In the genomic region with DNA sequence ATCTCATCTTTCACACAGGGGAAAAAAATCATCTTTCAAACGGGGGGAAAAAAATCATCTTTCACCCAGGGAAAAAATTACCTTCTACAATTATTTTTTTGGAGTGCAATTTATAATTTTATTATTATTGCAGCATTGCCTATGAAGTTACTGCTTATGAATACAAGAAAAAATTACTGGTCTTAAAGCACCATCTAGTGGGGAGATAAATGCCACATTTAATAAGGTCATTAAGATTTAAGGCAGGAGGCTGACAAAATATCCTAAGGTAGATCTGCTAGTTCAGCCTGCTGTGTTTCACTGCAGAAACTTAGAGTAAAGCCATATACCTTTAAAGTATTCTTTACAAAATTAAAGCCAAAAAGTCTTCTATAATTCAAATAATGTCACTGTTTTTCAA, we compare ENCODE assay signal across 8 cellular contexts.
DNase-seq lines count a peak whose midpoint lies in the region; ATAC-seq and TF ChIP-seq lines count a peak whose summit lies in the region.

No MANE protein-coding gene starts in this region.

- H3F3A ChIP-seq in DOHH2 (ENCODE audit: control insufficient read depth, insufficient read depth), result peaks cover 43% of the 10 kb centered on the region

- peak overlapping the region; percentile 6; the same call in 1 of the 2 replicates for H3K4me3 ChIP-seq in DOHH2 (ENCODE audit: low read length)
- no peak overlapping the region for H3K4me3 ChIP-seq in neutrophil (ENCODE audit: low read depth in 1 of 2, low read length in 1 of 2)

- no peaks in the 10 kb centered on the region for H3K27me3 ChIP-seq in DOHH2 (ENCODE audit: control insufficient read depth, low read length)
- H3K27me3 ChIP-seq in neutrophil, result no peaks in the 10 kb centered on the region

- peak overlapping the region; percentile 44 for H3K4me2 ChIP-seq in DOHH2 (ENCODE audit: low read length)

- no peaks in the 10 kb centered on the region for H3K9me3 Mint-ChIP-seq in stimulated activated effector memory CD8-positive, alpha-beta T cell treated with anti-CD3 and anti-CD28 coated beads, Interleukin-12 subunit alpha, Interleukin-12 subunit beta, amount 100 ng/mL, for 72 hours

- DNase-seq in NCI-H1105 (lab: John Stamatoyannopoulos, UW) (peak; percentile 29), dedifferentiated amniotic fluid mesenchymal stem cell (ENCODE audit: extremely low spot score) (peak; percentile 81)
- DNase-seq in stimulated activated effector memory CD8-positive, alpha-beta T cell treated with anti-CD3 and anti-CD28 coated beads, Interleukin-12 subunit alpha, Interleukin-12 subunit beta, amount 100 ng/mL, for 72 hours (ENCODE audit: low spot score in 2 of 2), result no peak
- DNase-seq in stimulated activated CD4-positive, alpha-beta T cell treated with anti-CD3 and anti-CD28 coated beads, Interleukin-4, amount 100 ng/mL, for 1 hour, result no peak
- DNase-seq in stimulated activated CD4-positive, alpha-beta T cell treated with anti-CD3 and anti-CD28 coated beads, Interleukin-2, amount 100 ng/mL, for 24 hours, result no peak
- no peak for DNase-seq in activated CD4-positive, CD25-positive, alpha-beta regulatory T cell treated with anti-CD3 and anti-CD28 coated beads, Interleukin-2, amount 50 U/mL, for 72 hours

- no peak overlapping the region for H3K4me3 Mint-ChIP-seq in stimulated activated effector memory CD8-positive, alpha-beta T cell treated with anti-CD3 and anti-CD28 coated beads, Interleukin-12 subunit alpha, Interleukin-12 subunit beta, amount 100 ng/mL, for 72 hours

- H3K4me1 ChIP-seq in DOHH2 (ENCODE audit: control insufficient read depth, low read length) (peaks cover 92% of the 10 kb centered on the region), neutrophil (ENCODE audit: control insufficient read depth in 1 of 2, insufficient read depth in 1 of 2, low read depth in 1 of 2, low read length in 1 of 2) (no peaks in the 10 kb centered on the region)

- peaks cover 52% of the 10 kb centered on the region for H3K36me3 Mint-ChIP-seq in stimulated activated effector memory CD8-positive, alpha-beta T cell treated with anti-CD3 and anti-CD28 coated beads, Interleukin-12 subunit alpha, Interleukin-12 subunit beta, amount 100 ng/mL, for 72 hours

- H3K36me3 ChIP-seq in DOHH2 (ENCODE audit: control insufficient read depth, low read length) (peaks cover 95% of the 10 kb centered on the region), neutrophil (peaks cover 38% of the 10 kb centered on the region)

- no peaks in the 10 kb centered on the region; the same call in 1 of the 2 replicates for H4K20me1 ChIP-seq in DOHH2 (ENCODE audit: control insufficient read depth, insufficient read depth, low read depth, low read length)

- no peaks in the 10 kb centered on the region for H3K9me2 ChIP-seq in DOHH2 (replicated peaks; ENCODE audit: control insufficient read depth, low read length)

- peaks cover 76% of the 10 kb centered on the region for H3K79me2 ChIP-seq in DOHH2 (ENCODE audit: control insufficient read depth, low read length)

- H3K27ac Mint-ChIP-seq in stimulated activated effector memory CD8-positive, alpha-beta T cell treated with anti-CD3 and anti-CD28 coated beads, Interleukin-12 subunit alpha, Interleukin-12 subunit beta, amount 100 ng/mL, for 72 hours, result no peak overlapping the region

- H3K9me3 ChIP-seq in DOHH2 (ENCODE audit: control insufficient read depth, insufficient read depth, low read length) (no peaks in the 10 kb centered on the region), neutrophil (no peaks in the 10 kb centered on the region)

- H3K4me1 Mint-ChIP-seq in stimulated activated effector memory CD8-positive, alpha-beta T cell treated with anti-CD3 and anti-CD28 coated beads, Interleukin-12 subunit alpha, Interleukin-12 subunit beta, amount 100 ng/mL, for 72 hours, result no peaks in the 10 kb centered on the region

- ATAC-seq in stimulated activated effector memory CD8-positive, alpha-beta T cell treated with anti-CD3 and anti-CD28 coated beads, Interleukin-12 subunit alpha, Interleukin-12 subunit beta, amount 100 ng/mL, for 72 hours, result no peak

- peak; percentile 49 for TF ChIP-seq CTCF in DOHH2 (IDR thresholded peaks at IDR 0.05; ENCODE audit: low read depth, low read length, poor library complexity, severe bottlenecking)
- TF ChIP-seq CTCF in neutrophil (IDR thresholded peaks at IDR 0.05), result peak; percentile 8

- peak overlapping the region; percentile 57 for H3K27ac ChIP-seq in DOHH2 (ENCODE audit: low read depth, low read length)
- H3K27ac ChIP-seq in neutrophil, result no peak overlapping the region

Comparison
In these comparisons a context has a peak if more than half of its experiments do, and no peak if none do; other contexts are left out.
1. DNase-seq: peak in NCI-H1105 (single experiment) and dedifferentiated amniotic fluid mesenchymal stem cell (single experiment); none in stimulated activated effector memory CD8-positive, alpha-beta T cell treated with anti-CD3 and anti-CD28 coated beads, Interleukin-12 subunit alpha, Interleukin-12 subunit beta, amount 100 ng/mL, for 72 hours (0 of 2), stimulated activated CD4-positive, alpha-beta T cell treated with anti-CD3 and anti-CD28 coated beads, Interleukin-4, amount 100 ng/mL, for 1 hour (single experiment), stimulated activated CD4-positive, alpha-beta T cell treated with anti-CD3 and anti-CD28 coated beads, Interleukin-2, amount 100 ng/mL, for 24 hours (0 of 2) and activated CD4-positive, CD25-positive, alpha-beta regulatory T cell treated with anti-CD3 and anti-CD28 coated beads, Interleukin-2, amount 50 U/mL, for 72 hours (single experiment).